Comparison of ENCODE assay signal across 23 cellular contexts in the genomic region with DNA sequence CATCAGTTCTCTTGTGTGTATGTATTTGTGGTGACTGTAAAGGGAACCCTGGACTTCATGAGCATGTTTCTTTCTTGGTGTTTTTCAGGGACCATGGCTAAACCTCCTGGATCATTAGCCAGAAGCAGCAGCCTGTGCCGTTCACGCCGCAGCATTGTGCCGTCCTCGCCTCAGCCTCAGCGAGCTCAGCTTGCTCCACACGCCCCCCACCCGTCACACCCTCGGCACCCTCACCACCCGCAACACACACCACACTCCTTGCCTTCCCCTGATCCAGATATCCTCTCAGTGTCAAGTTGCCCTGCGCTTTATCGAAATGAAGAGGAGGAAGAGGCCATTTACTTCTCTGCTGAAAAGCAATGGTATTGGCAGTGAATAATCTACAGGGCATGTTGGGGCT.
A peak's percentile ranks its signal among the peaks of the same experiment; 100 is the strongest.
DNase-seq lines count a peak whose midpoint lies in the region; ATAC-seq, FAIRE-seq and TF ChIP-seq lines count a peak whose summit lies in the region.
"Had no signal": no experiment of that assay in that cellular context is flagged by ENCODE, and none has a peak within 500 bp of the region (broad histone marks: within the 10 kb centered on the region; RNA-seq: fewer than 3 reads in every experiment).

No MANE protein-coding gene starts in this region.

- no peaks in the 10 kb centered on the region for H4K20me1 ChIP-seq in smooth muscle cell (ENCODE audit: low read depth)

- H3K36me3 Mint-ChIP-seq in activated T-cell treated with anti-CD3 and anti-CD28 coated beads, Interleukin-2, amount 50 U/mL, for 24 hours (ENCODE audit: low read depth), result peaks cover 69% of the 10 kb centered on the region
- H3K36me3 Mint-ChIP-seq in activated naive CD8-positive, alpha-beta T cell, result peaks cover 15% of the 10 kb centered on the region
- peaks cover 59% of the 10 kb centered on the region for H3K36me3 Mint-ChIP-seq in stimulated activated effector memory CD8-positive, alpha-beta T cell treated with anti-CD3 and anti-CD28 coated beads, Interleukin-12 subunit alpha, Interleukin-12 subunit beta, amount 100 ng/mL, for 72 hours
- peaks cover 10% of the 10 kb centered on the region for H3K36me3 Mint-ChIP-seq in MCF 10A (ENCODE audit: insufficient read depth, unreplicated experiment)

- H3K9me3 Mint-ChIP-seq in activated T-cell treated with anti-CD3 and anti-CD28 coated beads, Interleukin-2, amount 50 U/mL, for 24 hours, result no peaks in the 10 kb centered on the region
- no peaks in the 10 kb centered on the region for H3K9me3 Mint-ChIP-seq in activated naive CD8-positive, alpha-beta T cell (ENCODE audit: low read depth)
- peaks cover 4% of the 10 kb centered on the region for H3K9me3 Mint-ChIP-seq in stimulated activated effector memory CD8-positive, alpha-beta T cell treated with anti-CD3 and anti-CD28 coated beads, Interleukin-12 subunit alpha, Interleukin-12 subunit beta, amount 100 ng/mL, for 72 hours
- H3K9me3 Mint-ChIP-seq in MCF 10A (ENCODE audit: unreplicated experiment), result no peaks in the 10 kb centered on the region

- no peak for FAIRE-seq in kidney (lab: Jason Lieb, UNC)
- FAIRE-seq: A204.1, K562, RCC 7860 had no signal

- no peak overlapping the region for H3K4me2 ChIP-seq in smooth muscle cell

- H3K27me3 Mint-ChIP-seq in activated T-cell treated with anti-CD3 and anti-CD28 coated beads, Interleukin-2, amount 50 U/mL, for 24 hours, result no peaks in the 10 kb centered on the region
- H3K27me3 Mint-ChIP-seq in activated naive CD8-positive, alpha-beta T cell, result no peaks in the 10 kb centered on the region
- no peaks in the 10 kb centered on the region for H3K27me3 Mint-ChIP-seq in MCF 10A (ENCODE audit: insufficient read depth, unreplicated experiment)
- H3K27me3 Mint-ChIP-seq: B cell had no signal

- no peak for TF ChIP-seq CTCF in kidney (IDR thresholded peaks at IDR 0.05; ENCODE audit: borderline replicate concordance, extremely low read depth, insufficient read depth)
- no peak for TF ChIP-seq CTCF in smooth muscle cell (IDR thresholded peaks at IDR 0.05; ENCODE audit: borderline replicate concordance, insufficient read depth, poor library complexity, severe bottlenecking)
- no peak for TF ChIP-seq CTCF in MCF 10A (IDR thresholded peaks at IDR 0.05; ENCODE audit: unreplicated experiment)

- no peaks in the 10 kb centered on the region for H3K27me3 ChIP-seq in smooth muscle cell (ENCODE audit: low read depth)

- no peaks in the 10 kb centered on the region for H3K4me1 ChIP-seq in kidney (ENCODE audit: control insufficient read depth in 1 of 2, insufficient read depth in 1 of 2, low read depth in 1 of 2, low read length in 2 of 2)
- H3K4me1 ChIP-seq in smooth muscle cell (ENCODE audit: low read depth), result no peaks in the 10 kb centered on the region

- H3K27ac ChIP-seq in kidney (ENCODE audit: low read depth in 2 of 2, low read length in 2 of 2) (no peak overlapping the region), smooth muscle cell (ENCODE audit: low read depth) (no peak overlapping the region)

- intact Hi-C loops in kidney (cut with DNase I), result loop anchor here (10.0 kb wide), 1 partner anchor 553 kb away; no protein-coding TSS in a partner anchor
- intact Hi-C loops in MCF 10A (cut with micrococcal nuclease), result loop anchor here (10.0 kb wide), 1 partner anchor 433 kb away; a partner anchor contains a TSS

- H3K4me3 Mint-ChIP-seq in activated T-cell treated with anti-CD3 and anti-CD28 coated beads, Interleukin-2, amount 50 U/mL, for 24 hours, result no peak overlapping the region
- H3K4me3 Mint-ChIP-seq in activated naive CD8-positive, alpha-beta T cell, result no peak overlapping the region
- no peak overlapping the region for H3K4me3 Mint-ChIP-seq in stimulated activated effector memory CD8-positive, alpha-beta T cell treated with anti-CD3 and anti-CD28 coated beads, Interleukin-12 subunit alpha, Interleukin-12 subunit beta, amount 100 ng/mL, for 72 hours
- no peak overlapping the region for H3K4me3 Mint-ChIP-seq in MCF 10A (ENCODE audit: unreplicated experiment)
- H3K4me3 Mint-ChIP-seq: B cell had no signal

- H3K9ac ChIP-seq in kidney (ENCODE audit: low read length in 2 of 2), result no peak overlapping the region
- H3K9ac ChIP-seq in smooth muscle cell (ENCODE audit: low read depth), result no peak overlapping the region

- 98% methylated on average over 11 of the region's 12 CpGs for WGBS in smooth muscle cell (ENCODE audit: low lambda C conversion rate)

- H3K9me3 ChIP-seq in kidney (ENCODE audit: control insufficient read depth in 1 of 2, low read length in 2 of 2), result no peaks in the 10 kb centered on the region
- no peaks in the 10 kb centered on the region for H3K9me3 ChIP-seq in smooth muscle cell (replicated peaks; ENCODE audit: low read depth)

- POLR2A ChIA-PET in MCF 10A (lab: Yijun Ruan, JAX), result no interaction called here

- DNase-seq in activated T-cell treated with anti-CD3 and anti-CD28 coated beads, Interleukin-2, amount 50 U/mL, for 24 hours, result no peak
- DNase-seq in activated T-cell treated with anti-CD3 and anti-CD28 coated beads for 4 hours (no peak), kidney (peak; percentile 52), smooth muscle cell (lab: John Stamatoyannopoulos, UW; ENCODE audit: unreplicated experiment) (no peak), MCF 10A (ENCODE audit: unreplicated experiment) (no peak)
- no peak for DNase-seq in stimulated activated effector memory CD8-positive, alpha-beta T cell treated with anti-CD3 and anti-CD28 coated beads, Interleukin-12 subunit alpha, Interleukin-12 subunit beta, amount 100 ng/mL, for 72 hours (ENCODE audit: low spot score in 2 of 2)
- DNase-seq: DMS53, GDM1, GOT3, NCI-H1092, NCI-H1436, NCI-H187 treated with DMSO at 0.1 percent for 48 hours, NCI-H2107, NCI-H446 treated with DMSO at 0.1 percent for 48 hours, NCI-H526 treated with DMSO at 0.1 percent for 48 hours, OCI-M1 had no signal

- H3K27ac Mint-ChIP-seq in activated T-cell treated with anti-CD3 and anti-CD28 coated beads, Interleukin-2, amount 50 U/mL, for 24 hours, result peak overlapping the region; percentile 41
- H3K27ac Mint-ChIP-seq in activated naive CD8-positive, alpha-beta T cell, result peak overlapping the region; percentile 31
- H3K27ac Mint-ChIP-seq in stimulated activated effector memory CD8-positive, alpha-beta T cell treated with anti-CD3 and anti-CD28 coated beads, Interleukin-12 subunit alpha, Interleukin-12 subunit beta, amount 100 ng/mL, for 72 hours, result peak overlapping the region; percentile 67
- no peak overlapping the region for H3K27ac Mint-ChIP-seq in MCF 10A (ENCODE audit: low read depth, unreplicated experiment)
- H3K27ac Mint-ChIP-seq: B cell had no signal

- CTCF ChIA-PET in MCF 10A (lab: Yijun Ruan, JAX), result no interaction called here

- H3K4me1 Mint-ChIP-seq in activated T-cell treated with anti-CD3 and anti-CD28 coated beads, Interleukin-2, amount 50 U/mL, for 24 hours (ENCODE audit: low read depth), result peaks cover 26% of the 10 kb centered on the region
- H3K4me1 Mint-ChIP-seq in activated naive CD8-positive, alpha-beta T cell (ENCODE audit: low read depth), result peaks cover 15% of the 10 kb centered on the region
- peaks cover 39% of the 10 kb centered on the region for H3K4me1 Mint-ChIP-seq in stimulated activated effector memory CD8-positive, alpha-beta T cell treated with anti-CD3 and anti-CD28 coated beads, Interleukin-12 subunit alpha, Interleukin-12 subunit beta, amount 100 ng/mL, for 72 hours
- H3K4me1 Mint-ChIP-seq in MCF 10A (ENCODE audit: insufficient read depth, unreplicated experiment), result no peaks in the 10 kb centered on the region
- H3K4me1 Mint-ChIP-seq: B cell had no signal

- no peak overlapping the region for H3K4me3 ChIP-seq in kidney (ENCODE audit: low read length in 2 of 2)
- no peak overlapping the region for H3K4me3 ChIP-seq in smooth muscle cell
- H3K4me3 ChIP-seq: K562 had no signal

- no peaks in the 10 kb centered on the region for H3F3A ChIP-seq in smooth muscle cell (ENCODE audit: low read depth)

- H3K79me2 ChIP-seq in smooth muscle cell (ENCODE audit: low read depth), result peaks cover 15% of the 10 kb centered on the region

- no peak overlapping the region for H2AFZ ChIP-seq in smooth muscle cell (ENCODE audit: low read depth)

- ATAC-seq in stimulated activated effector memory CD8-positive, alpha-beta T cell treated with anti-CD3 and anti-CD28 coated beads, Interleukin-12 subunit alpha, Interleukin-12 subunit beta, amount 100 ng/mL, for 72 hours, result no peak
- no peak for ATAC-seq in GM19455 (IDR thresholded peaks at IDR 0.05; ENCODE audit: unreplicated experiment)
- ATAC-seq: HCT116, K562 had no signal

- H3K36me3 ChIP-seq in kidney (ENCODE audit: control insufficient read depth in 1 of 2, insufficient read depth in 2 of 2, low read length in 2 of 2), result peaks cover 2 to 4% of the 10 kb centered on the region in 2 donors
- peaks cover 6% of the 10 kb centered on the region for H3K36me3 ChIP-seq in smooth muscle cell (ENCODE audit: low read depth)

- no TSS peak for BruUV-seq in MCF 10A (replicated peaks; lab: Mats Ljungman, UMichigan)
